Comparison of ENCODE assay signal across 19 cellular contexts in genomic region chr4:61501812-61502211, GRCh38.
DNase-seq lines count a peak whose midpoint lies in the region; ATAC-seq and TF ChIP-seq lines count a peak whose summit lies in the region.
"Had no signal": no experiment of that assay in that cellular context is flagged by ENCODE, and none has a peak within 500 bp of the region (broad histone marks: within the 10 kb centered on the region; RNA-seq: fewer than 3 reads in every experiment).

No MANE protein-coding gene starts in this region.

- POLR2A ChIA-PET in CD4-positive, alpha-beta T cell (lab: Charles Lee): no interaction called here

- DNase-seq in left ventricle myocardium superior: no peak
- no peak for DNase-seq in right atrium auricular region (ENCODE audit: low spot score)
- peak; percentile 19 for DNase-seq in OCI-M2 (lab: John Stamatoyannopoulos, UW; ENCODE audit: unreplicated experiment)
- DNase-seq in cerebellar cortex (ENCODE audit: low spot score): peak; percentile 80
- no peak for DNase-seq in CD4-positive, alpha-beta T cell
- DNase-seq in D341Med (ENCODE audit: low spot score): no peak
- DNase-seq: Calu3; CD8-positive, alpha-beta T cell; DMS79; HFFc6; MV-4-11; NCI-H1930; NCI-H526 treated with DMSO at 0.1 percent for 48 hours had no signal

- CTCF ChIA-PET in CD4-positive, alpha-beta T cell (lab: Charles Lee): no interaction called here

- intact Hi-C loops in left ventricle myocardium superior (cut with micrococcal nuclease): no loop called here
- intact Hi-C loops in CD4-positive, alpha-beta T cell (cut with DNase I, micrococcal nuclease): no loop called here

- no peak overlapping the region for H3K4me3 Mint-ChIP-seq in CD4-positive, alpha-beta T cell
- H3K4me3 Mint-ChIP-seq: CD8-positive, alpha-beta T cell; HFFc6 had no signal

- ATAC-seq in left ventricle myocardium superior: peak; percentile 43
- ATAC-seq in HG03097 (IDR thresholded peaks at IDR 0.05; ENCODE audit: low FRiP score, unreplicated experiment): no peak
- ATAC-seq in CD4-positive, alpha-beta T cell (ENCODE audit: poor library complexity): no peak
- ATAC-seq: A549; CD8-positive, alpha-beta T cell; Panc1 had no signal

- H3K27me3 Mint-ChIP-seq in CD4-positive, alpha-beta T cell: no peaks in the 10 kb centered on the region

- H3K27ac ChIP-seq in right atrium auricular region: no peak overlapping the region
- no peak overlapping the region for H3K27ac ChIP-seq in CD4-positive, alpha-beta T cell (ENCODE audit: low read depth, low read length)
- H3K27ac ChIP-seq: A549, BLaER1, KMS-11, SJSA1 had no signal

- H3K4me1 Mint-ChIP-seq in CD4-positive, alpha-beta T cell (ENCODE audit: low read depth): no peaks in the 10 kb centered on the region

- TF ChIP-seq CTCF in right atrium auricular region (IDR thresholded peaks at IDR 0.05): no peak
- no peak for TF ChIP-seq CTCF in CD4-positive, alpha-beta T cell (IDR thresholded peaks at IDR 0.05)

- no peaks in the 10 kb centered on the region for H3K4me1 ChIP-seq in right atrium auricular region
- H3K4me1 ChIP-seq: A549, BLaER1, SJSA1 had no signal

- H3K9me3 ChIP-seq in right atrium auricular region: no peaks in the 10 kb centered on the region
- no peaks in the 10 kb centered on the region for H3K9me3 ChIP-seq in CD4-positive, alpha-beta T cell (ENCODE audit: control insufficient read depth, low read length)
- H3K9me3 ChIP-seq: A549, BLaER1, SJSA1 had no signal

- H3K4me3 ChIP-seq in right atrium auricular region: no peak overlapping the region
- H3K4me3 ChIP-seq: A549, BLaER1, SJSA1 had no signal

- H3K27me3 ChIP-seq in right atrium auricular region: no peaks in the 10 kb centered on the region
- no peaks in the 10 kb centered on the region for H3K27me3 ChIP-seq in CD4-positive, alpha-beta T cell (ENCODE audit: control insufficient read depth, insufficient read depth, low read length)
- H3K27me3 ChIP-seq: BLaER1, SJSA1 had no signal

- H3K36me3 ChIP-seq in right atrium auricular region: no peaks in the 10 kb centered on the region
- H3K36me3 ChIP-seq: BLaER1, SJSA1 had no signal

- no peak overlapping the region for H3K27ac Mint-ChIP-seq in CD4-positive, alpha-beta T cell
- H3K27ac Mint-ChIP-seq: CD8-positive, alpha-beta T cell; HFFc6 had no signal

- peaks cover 9% of the 10 kb centered on the region for H3K9me3 Mint-ChIP-seq in CD4-positive, alpha-beta T cell

- H3K36me3 Mint-ChIP-seq in CD4-positive, alpha-beta T cell (ENCODE audit: low read depth): no peaks in the 10 kb centered on the region
- H3K36me3 Mint-ChIP-seq: CD8-positive, alpha-beta T cell had no signal

Comparison
In these comparisons a context has a peak if more than half of its experiments do, and no peak if none do; other contexts are left out.
1. DNase-seq: peak in OCI-M2 (single experiment) and cerebellar cortex (single experiment); none in left ventricle myocardium superior (single experiment), right atrium auricular region (single experiment), CD4-positive, alpha-beta T cell (0 of 10) and D341Med (single experiment).